Comparison of ENCODE assay signal across 9 cellular contexts in genomic region chr11:45089845-45090499, GRCh38. TPM values are rescaled to one million over a fixed set of nuclear protein-coding genes. Genes with fewer than 3 reads are reported as not detected.
DNase-seq lines count a peak whose midpoint lies in the region; ATAC-seq and TF ChIP-seq lines count a peak whose summit lies in the region.
"Had no signal": no experiment of that assay in that cellular context is flagged by ENCODE, and none has a peak within 500 bp of the region (broad histone marks: within the 10 kb centered on the region; RNA-seq: fewer than 3 reads in every experiment).

No MANE protein-coding gene starts in this region.

- CTCF ChIA-PET in BJ (lab: Yijun Ruan, JAX) (interaction anchor here (0.7 to 24.1 kb wide), 4 partner anchors 14 to 153 kb away, joined by 3 to 1245 read pairs (median 18); partner anchors contain the start of gene TP53I11), HEK293T (lab: Yijun Ruan, JAX) (no interaction called here)

- peak overlapping the region; percentile 17 to 54 (median 46) for H3K27ac Mint-ChIP-seq in nephron
- peak overlapping the region in 1 of 2 donors; percentile 39 for H3K27ac Mint-ChIP-seq in effector memory CD8-positive, alpha-beta T cell

- TF ChIP-seq CTCF in BJ (IDR thresholded peaks at IDR 0.05; ENCODE audit: insufficient read depth, low read depth, low read length) (peak; percentile 60), nephron (IDR thresholded peaks at IDR 0.05; ENCODE audit: unreplicated experiment in 3 of 3) (peak in 2 of 3 experiments; percentile 8 to 11)

- no peaks in the 10 kb centered on the region for H3K9me3 Mint-ChIP-seq in nephron
- H3K9me3 Mint-ChIP-seq in effector memory CD8-positive, alpha-beta T cell, result no peaks in the 10 kb centered on the region

- DNase-seq in BJ (ENCODE audit: low read depth), result no peak
- peak; percentile 71 for DNase-seq in M059J (ENCODE audit: low read depth)
- DNase-seq in effector memory CD8-positive, alpha-beta T cell, result no peak
- DNase-seq in NCI-H2029 (lab: John Stamatoyannopoulos, UW), result no peak
- no peak for DNase-seq in HEK293T (ENCODE audit: extremely low spot score)
- DNase-seq: foreskin melanocyte had no signal

- POLR2A ChIA-PET in BJ (lab: Charles Lee) (no interaction called here), HEK293T (lab: Yijun Ruan, JAX) (no interaction called here)

- H3K27me3 ChIP-seq in BJ (ENCODE audit: control insufficient read depth, insufficient read depth, low read length), result no peaks in the 10 kb centered on the region

- no peaks in the 10 kb centered on the region for H3K36me3 ChIP-seq in BJ (ENCODE audit: control insufficient read depth, insufficient read depth, low read length)

- peaks cover 18% of the 10 kb centered on the region for H3K27me3 Mint-ChIP-seq in nephron (ENCODE audit: low read depth)
- no peaks in the 10 kb centered on the region for H3K27me3 Mint-ChIP-seq in effector memory CD8-positive, alpha-beta T cell

- H3K4me3 ChIP-seq in BJ (ENCODE audit: low read depth, low read length), result no peak overlapping the region

- no peak for ATAC-seq in effector memory CD8-positive, alpha-beta T cell (replicated peaks)
- no peak for ATAC-seq in HG03159 (IDR thresholded peaks at IDR 0.05; ENCODE audit: unreplicated experiment)

- H3K27ac ChIP-seq in cingulate gyrus (ENCODE audit: low read depth, low read length), result peak overlapping the region; percentile 41

- H3K4me3 Mint-ChIP-seq in nephron, result peak overlapping the region in 1 of 3 experiments; percentile 1
- H3K4me3 Mint-ChIP-seq in effector memory CD8-positive, alpha-beta T cell, result no peak overlapping the region

- no peaks in the 10 kb centered on the region for H3K36me3 Mint-ChIP-seq in nephron (ENCODE audit: low read depth)
- H3K36me3 Mint-ChIP-seq in effector memory CD8-positive, alpha-beta T cell (ENCODE audit: insufficient read depth), result peaks cover 11% of the 10 kb centered on the region

- peaks cover 36% of the 10 kb centered on the region for H3K4me1 Mint-ChIP-seq in nephron
- H3K4me1 Mint-ChIP-seq in effector memory CD8-positive, alpha-beta T cell (ENCODE audit: low read depth in 2 of 2), result peaks cover 62 to 66% of the 10 kb centered on the region in 2 donors

TF ChIP-seq in HEK293T, 16 proteins besides CTCF, POLR2A, EP300 and RAD21:
- TF ChIP-seq FOXK2 (IDR thresholded peaks at IDR 0.05) (no peak), FOXM1 (IDR thresholded peaks at IDR 0.05; ENCODE audit: borderline replicate concordance) (no peak), SP1 (IDR thresholded peaks at IDR 0.05) (no peak), HDGF (IDR thresholded peaks at IDR 0.05; ENCODE audit: borderline replicate concordance) (no peak), FOXA1 (IDR thresholded peaks at IDR 0.05) (no peak)

RNA-seq across cellular contexts. Expression of gene PRDM11, which starts 56.5 kb away (rescaled TPM):
- 3.4 and 5.8 TPM in 2 replicates for polyA plus RNA-seq in BJ (2011; rRNA removed)
- 3.5 and 5.0 TPM in 2 replicates for polyA minus RNA-seq in BJ (2011; rRNA and poly(A)+ RNA removed)
- 3.5 and 6.1 TPM in 2 replicates for total RNA-seq in M059J (2014; rRNA removed; shearing (Covaris generic))
